Comparison of ENCODE assay signal across 16 cellular contexts in the genomic region with DNA sequence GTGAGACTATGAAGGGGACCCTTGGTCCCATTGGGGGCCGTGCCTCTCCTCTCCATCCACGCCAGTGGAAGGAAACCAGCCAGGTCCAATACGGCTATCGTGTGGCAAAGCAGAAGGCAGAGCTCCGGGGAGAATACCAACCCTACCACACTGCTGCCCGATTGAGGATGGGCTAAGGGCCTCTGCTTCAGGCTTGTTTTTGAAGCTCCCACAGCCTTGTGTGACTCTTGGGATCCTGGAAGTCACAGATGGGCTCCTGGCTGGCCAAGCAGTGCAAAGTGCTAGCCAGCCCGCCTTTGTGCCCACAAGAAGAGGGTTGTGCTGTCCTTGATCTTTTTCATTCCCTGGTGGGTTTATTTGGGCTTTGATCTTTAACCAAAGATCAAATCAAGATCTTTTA.
DNase-seq lines count a peak whose midpoint lies in the region; ATAC-seq, FAIRE-seq and TF ChIP-seq lines count a peak whose summit lies in the region.
"Had no signal": no experiment of that assay in that cellular context is flagged by ENCODE, and none has a peak within 500 bp of the region (broad histone marks: within the 10 kb centered on the region; RNA-seq: fewer than 3 reads in every experiment).

No MANE protein-coding gene starts in this region.

- WGBS in HepG2 (ENCODE audit: low lambda C conversion rate), result 94% methylated on average over 7 of the region's 7 CpGs

- in situ Hi-C loops in HepG2 (cut with HindIII; ENCODE audit: extremely low pct_ligation_motif_present, low pct_unique_long_range_greater_than_20kb), result no loop called here

- H4K20me1 ChIP-seq in HepG2 (ENCODE audit: insufficient read depth, low read length), result no peaks in the 10 kb centered on the region
- no peaks in the 10 kb centered on the region for H4K20me1 ChIP-seq in osteoblast (ENCODE audit: insufficient read depth, low read length)
- H4K20me1 ChIP-seq in OCI-LY7 (ENCODE audit: insufficient read depth, low read length), result no peaks in the 10 kb centered on the region
- H4K20me1 ChIP-seq: BLaER1 treated with 17β-estradiol and CSF1 and Interleukin-3, amounts not matched to agents 10 nM and 100 nM had no signal

- TF ChIP-seq CTCF in HepG2 (CRISPR knock-in tag; IDR thresholded peaks at IDR 0.05), result no peak
- TF ChIP-seq CTCF in osteoblast (IDR thresholded peaks at IDR 0.05; ENCODE audit: extremely low read depth, low read depth, low read length), result no peak
- no peak for TF ChIP-seq CTCF in OCI-LY7 (conservative IDR thresholded peaks at IDR 0.05; ENCODE audit: low read length)

- H3K9me3 ChIP-seq in HepG2 (ENCODE audit: low read length) (no peaks in the 10 kb centered on the region; the same call in 1 of the 2 replicates), osteoblast (ENCODE audit: low read depth, low read length) (no peaks in the 10 kb centered on the region), OCI-LY7 (ENCODE audit: low read length) (0 out of 2 replicates have a peak, but pooled peaks cover 9% of the 10 kb centered on the region)

- H2AFZ ChIP-seq in HepG2 (ENCODE audit: low read length), result no peak overlapping the region
- H2AFZ ChIP-seq in osteoblast (ENCODE audit: low read length), result no peak overlapping the region
- no peak overlapping the region for H2AFZ ChIP-seq in OCI-LY7 (ENCODE audit: low read length)
- H2AFZ ChIP-seq: GM23248 had no signal

- DNase-seq in activated effector memory CD4-positive, alpha-beta T cell treated with anti-CD3 and anti-CD28 coated beads, Interleukin-2, amount 50 U/mL, for 16 hours, result peak; percentile 27
- no peak for DNase-seq in activated effector memory CD4-positive, alpha-beta T cell treated with Interleukin-2 at 50 U/mL for 16 hours
- DNase-seq in HepG2 (ENCODE audit: low spot score) (no peak), osteoblast (ENCODE audit: insufficient read length, low spot score, missing footprints) (peak; percentile 19), OCI-LY7 (ENCODE audit: low spot score) (no peak), KG1 (lab: John Stamatoyannopoulos, UW) (no peak)
- DNase-seq in stimulated activated CD4-positive, alpha-beta T cell treated with anti-CD3 and anti-CD28 coated beads, Interleukin-4, amount 100 ng/mL, for 4 hours, result no peak
- DNase-seq: AML-193; Calu3; CD4-positive, CD25-positive, alpha-beta regulatory T cell; DMS 273 treated with DMSO at 0.1 percent for 48 hours; GM23248; H7 had no signal

- H3K79me2 ChIP-seq in HepG2 (ENCODE audit: insufficient read depth, low read length), result no peaks in the 10 kb centered on the region
- H3K79me2 ChIP-seq in osteoblast (ENCODE audit: insufficient read depth, low read length), result no peaks in the 10 kb centered on the region
- H3K79me2 ChIP-seq in OCI-LY7 (ENCODE audit: insufficient read depth, low read depth, low read length), result no peaks in the 10 kb centered on the region

- H3K4me1 ChIP-seq in HepG2 (ENCODE audit: insufficient read depth, low read length) (peaks cover 80% of the 10 kb centered on the region), osteoblast (ENCODE audit: insufficient read depth, low read length) (peaks cover 32% of the 10 kb centered on the region), OCI-LY7 (ENCODE audit: insufficient read depth, low read length, poor library complexity, severe bottlenecking) (peaks cover 11% of the 10 kb centered on the region)

- ATAC-seq in HepG2, result peak; percentile 11; the same call in 1 of the 3 replicates
- no peak for ATAC-seq in HG03457 (IDR thresholded peaks at IDR 0.05; ENCODE audit: unreplicated experiment)

- CTCF ChIA-PET in HepG2 (lab: Yijun Ruan, JAX; ENCODE audit: low intra/inter-chr PET ratio, low total read pairs) (interaction anchor here (1.2 kb wide), 1 partner anchor 12 kb away, joined by 4 read pairs; no protein-coding TSS in a partner anchor), OCI-LY7 (lab: Charles Lee; ENCODE audit: unreplicated experiment) (no interaction called here)

- intact Hi-C loops in HepG2 (cut with micrococcal nuclease; ENCODE audit: unreplicated experiment), result no loop called here
- intact Hi-C loops in OCI-LY7 (cut with micrococcal nuclease; ENCODE audit: unreplicated experiment), result no loop called here

- peak overlapping the region; percentile 46 for H3K9ac ChIP-seq in HepG2 (ENCODE audit: insufficient read depth, low read depth, low read length)
- H3K9ac ChIP-seq: BLaER1 treated with 17β-estradiol and CSF1 and Interleukin-3, amounts not matched to agents 10 nM and 100 nM; GM23248 had no signal

- peak overlapping the region; percentile 72 for H3K27ac ChIP-seq in HepG2 (ENCODE audit: extremely low read length, insufficient read depth, low read length)
- H3K27ac ChIP-seq in osteoblast (ENCODE audit: low read depth, low read length), result no peak overlapping the region
- no peak overlapping the region for H3K27ac ChIP-seq in OCI-LY7 (ENCODE audit: low read depth, low read length, poor library complexity, severe bottlenecking)
- H3K27ac ChIP-seq: 22Rv1; BLaER1 treated with 17β-estradiol and CSF1 and Interleukin-3, amounts not matched to agents 10 nM and 100 nM; GM23248 had no signal

- no peaks in the 10 kb centered on the region for H3K27me3 ChIP-seq in HepG2 (ENCODE audit: control insufficient read depth in 1 of 2, insufficient read depth in 2 of 2, low read length in 2 of 2)
- H3K27me3 ChIP-seq in osteoblast (ENCODE audit: insufficient read depth, low read length), result peaks cover 15% of the 10 kb centered on the region

- TF ChIP-seq EP300 in HepG2 (IDR thresholded peaks at IDR 0.05; ENCODE audit: low read depth in 2 of 2, low read length in 2 of 2), result no peak
- TF ChIP-seq EP300 in HepG2 (CRISPR knock-in tag; IDR thresholded peaks at IDR 0.05; ENCODE audit: borderline replicate concordance), result no peak

- H3K36me3 ChIP-seq in HepG2 (replicated peaks in 1 of 2; ENCODE audit: control insufficient read depth in 1 of 2, insufficient read depth in 2 of 2, low read length in 2 of 2) (no peaks in the 10 kb centered on the region), osteoblast (ENCODE audit: insufficient read depth, low read length) (no peaks in the 10 kb centered on the region), OCI-LY7 (ENCODE audit: insufficient read depth, low read length) (no peaks in the 10 kb centered on the region; the same call in 1 of the 2 replicates)
- H3K36me3 ChIP-seq: BLaER1 treated with 17β-estradiol and CSF1 and Interleukin-3, amounts not matched to agents 10 nM and 100 nM had no signal

- H3K9me2 ChIP-seq in OCI-LY7 (ENCODE audit: insufficient read depth, low read length), result no peaks in the 10 kb centered on the region

- no peak for FAIRE-seq in HepG2 (lab: Jason Lieb, UNC)

- no peak overlapping the region for H3K4me3 ChIP-seq in HepG2 (replicated peaks in 1 of 3; ENCODE audit: insufficient read depth in 1 of 3, low read depth in 2 of 3, low read length in 3 of 3)
- H3K4me3 ChIP-seq in osteoblast (ENCODE audit: insufficient read depth, low read length), result no peak overlapping the region
- H3K4me3 ChIP-seq in OCI-LY7 (ENCODE audit: low read depth, low read length, poor library complexity, severe bottlenecking), result no peak overlapping the region
- H3K4me3 ChIP-seq: BLaER1 treated with 17β-estradiol and CSF1 and Interleukin-3, amounts not matched to agents 10 nM and 100 nM; GM23248 had no signal

- TF ChIP-seq POLR2A in HepG2 (IDR thresholded peaks at IDR 0.05; ENCODE audit: insufficient read depth in 1 of 2, low read depth in 2 of 2, low read length in 2 of 2), result no peak

- POLR2A ChIA-PET in HepG2 (lab: Yijun Ruan, JAX), result interaction anchor here (1.0 to 10.8 kb wide), 7 partner anchors 14 to 73 kb away, joined by 3 to 206 read pairs (median 11); partner anchors contain the start of gene ID2
- POLR2A ChIA-PET in OCI-LY7 (lab: Charles Lee), result interaction anchor here (1.6 kb wide), 1 partner anchor 23 kb away, joined by 3 read pairs; no protein-coding TSS in a partner anchor

- H3K4me2 ChIP-seq in HepG2 (ENCODE audit: low read depth, low read length) (peak overlapping the region; percentile 75; the same call in 1 of the 2 replicates), osteoblast (ENCODE audit: insufficient read depth, low read length) (no peak overlapping the region), OCI-LY7 (ENCODE audit: low read length) (no peak overlapping the region)

- peak; percentile 24; the same call in 1 of the 2 replicates for TF ChIP-seq RAD21 in HepG2 (CRISPR knock-in tag; IDR thresholded peaks at IDR 0.05)

- BruUV-seq in HepG2 (replicated peaks; lab: Mats Ljungman, UMichigan), result TSS peak; percentile 66
- BruUV-seq in OCI-LY7 (replicated peaks; lab: Mats Ljungman, UMichigan), result no TSS peak

TF ChIP-seq in HepG2, 621 proteins besides CTCF, POLR2A, EP300 and RAD21 (continues in another document):
- TF ChIP-seq HIC2 (CRISPR knock-in tag; IDR thresholded peaks at IDR 0.05; ENCODE audit: low read depth) (peak; percentile 50; the same call in 1 of the 2 replicates), ZMYM3 (CRISPR knock-in tag; IDR thresholded peaks at IDR 0.05) (no peak), SP5 (CRISPR knock-in tag; IDR thresholded peaks at IDR 0.05; ENCODE audit: borderline replicate concordance, low read depth) (0 out of 2 replicates have a peak, but pooled peaks have one; percentile 3)
- TF ChIP-seq, protein P1, sequence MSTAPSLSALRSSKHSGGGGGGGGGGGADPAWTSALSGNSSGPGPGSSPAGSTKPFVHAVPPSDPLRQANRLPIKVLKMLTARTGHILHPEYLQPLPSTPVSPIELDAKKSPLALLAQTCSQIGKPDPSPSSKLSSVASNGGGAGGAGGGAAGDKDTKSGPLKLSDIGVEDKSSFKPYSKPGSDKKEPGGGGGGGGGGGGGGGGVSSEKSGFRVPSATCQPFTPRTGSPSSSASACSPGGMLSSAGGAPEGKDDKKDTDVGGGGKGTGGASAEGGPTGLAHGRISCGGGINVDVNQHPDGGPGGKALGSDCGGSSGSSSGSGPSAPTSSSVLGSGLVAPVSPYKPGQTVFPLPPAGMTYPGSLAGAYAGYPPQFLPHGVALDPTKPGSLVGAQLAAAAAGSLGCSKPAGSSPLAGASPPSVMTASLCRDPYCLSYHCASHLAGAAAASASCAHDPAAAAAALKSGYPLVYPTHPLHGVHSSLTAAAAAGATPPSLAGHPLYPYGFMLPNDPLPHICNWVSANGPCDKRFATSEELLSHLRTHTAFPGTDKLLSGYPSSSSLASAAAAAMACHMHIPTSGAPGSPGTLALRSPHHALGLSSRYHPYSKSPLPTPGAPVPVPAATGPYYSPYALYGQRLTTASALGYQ (CRISPR knock-in tag; IDR thresholded peaks at IDR 0.05), result peak; percentile 6; the same call in 1 of the 2 replicates

Comparison
In these comparisons a context has a peak if more than half of its experiments do, and no peak if none do; other contexts are left out.
1. DNase-seq: peak in activated effector memory CD4-positive, alpha-beta T cell treated with anti-CD3 and anti-CD28 coated beads, Interleukin-2, amount 50 U/mL, for 16 hours (single experiment) and osteoblast (single experiment); none in activated effector memory CD4-positive, alpha-beta T cell treated with Interleukin-2 at 50 U/mL for 16 hours (single experiment), HepG2 (single experiment), OCI-LY7 (single experiment), stimulated activated CD4-positive, alpha-beta T cell treated with anti-CD3 and anti-CD28 coated beads, Interleukin-4, amount 100 ng/mL, for 4 hours (0 of 2) and KG1 (single experiment).